ENCODE assay signal across 1 cellular context in genomic region chr12:65703176-65703575, GRCh38.
TF ChIP-seq lines count a peak whose summit lies in the region.

No MANE protein-coding gene starts in this region.

TF ChIP-seq in HEK293, 187 proteins besides CTCF, POLR2A, EP300 and RAD21 (continued from another document):
- TF ChIP-seq, protein P1, sequence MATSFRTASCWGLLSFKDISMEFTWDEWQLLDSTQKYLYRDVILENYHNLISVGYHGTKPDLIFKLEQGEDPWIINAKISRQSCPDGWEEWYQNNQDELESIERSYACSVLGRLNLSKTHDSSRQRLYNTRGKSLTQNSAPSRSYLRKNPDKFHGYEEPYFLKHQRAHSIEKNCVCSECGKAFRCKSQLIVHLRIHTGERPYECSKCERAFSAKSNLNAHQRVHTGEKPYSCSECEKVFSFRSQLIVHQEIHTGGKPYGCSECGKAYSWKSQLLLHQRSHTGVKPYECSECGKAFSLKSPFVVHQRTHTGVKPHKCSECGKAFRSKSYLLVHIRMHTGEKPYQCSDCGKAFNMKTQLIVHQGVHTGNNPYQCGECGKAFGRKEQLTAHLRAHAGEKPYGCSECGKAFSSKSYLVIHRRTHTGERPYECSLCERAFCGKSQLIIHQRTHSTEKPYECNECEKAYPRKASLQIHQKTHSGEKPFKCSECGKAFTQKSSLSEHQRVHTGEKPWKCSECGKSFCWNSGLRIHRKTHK (tag by site-specific recombination; IDR thresholded peaks at IDR 0.05), result no peak
- TF ChIP-seq ZNF510 (tag by site-specific recombination; IDR thresholded peaks at IDR 0.05; ENCODE audit: insufficient replicate concordance) (peak; percentile 87), ZNF518A (tag by site-specific recombination; conservative IDR thresholded peaks at IDR 0.05; ENCODE audit: low read depth) (peak; percentile 91), ZNF394 (tag by site-specific recombination; IDR thresholded peaks at IDR 0.05; ENCODE audit: borderline replicate concordance) (peak; percentile 96), ZBTB8A (tag by site-specific recombination; IDR thresholded peaks at IDR 0.05) (peak; percentile 82), ELK4 (IDR thresholded peaks at IDR 0.05; ENCODE audit: borderline replicate concordance, low read depth, low read length) (no peak), ZNF266 (tag by site-specific recombination; IDR thresholded peaks at IDR 0.05; ENCODE audit: low read depth) (peak; percentile 76), ZNF521 (tag by site-specific recombination; IDR thresholded peaks at IDR 0.05) (no peak), ZNF157 (tag by site-specific recombination; IDR thresholded peaks at IDR 0.05) (no peak), ZFP37 (tag by site-specific recombination; IDR thresholded peaks at IDR 0.05) (peak; percentile 70; the same call in 1 of the 2 replicates), AEBP2 (tag by site-specific recombination; IDR thresholded peaks at IDR 0.05; ENCODE audit: borderline replicate concordance) (0 out of 2 replicates have a peak, but pooled peaks have one; percentile 60), BCL11B (tag by site-specific recombination; IDR thresholded peaks at IDR 0.05; ENCODE audit: low read depth) (no peak), ZNF121 (tag by site-specific recombination; IDR thresholded peaks at IDR 0.05) (0 out of 2 replicates have a peak, but pooled peaks have one; percentile 41), ZNF223 (tag by site-specific recombination; IDR thresholded peaks at IDR 0.05) (peak; percentile 72; the same call in 1 of the 2 replicates), ZNF292 (tag by site-specific recombination; IDR thresholded peaks at IDR 0.05; ENCODE audit: borderline replicate concordance, low read depth) (0 out of 2 replicates have a peak, but pooled peaks have one; percentile 39), ZNF530 (tag by site-specific recombination; IDR thresholded peaks at IDR 0.05; ENCODE audit: low read depth) (peak; percentile 80; the same call in 1 of the 2 replicates), ZNF354C (tag by site-specific recombination; IDR thresholded peaks at IDR 0.05; ENCODE audit: borderline replicate concordance, low read depth) (0 out of 2 replicates have a peak, but pooled peaks have one; percentile 54), ZBTB26 (tag by site-specific recombination; optimal IDR thresholded peaks at IDR 0.05) (no peak), ZNF580 (tag by site-specific recombination; IDR thresholded peaks at IDR 0.05) (0 out of 2 replicates have a peak, but pooled peaks have one; percentile 70), ZNF398 (tag by site-specific recombination; IDR thresholded peaks at IDR 0.05) (no peak), ZNF10 (tag by site-specific recombination; IDR thresholded peaks at IDR 0.05) (no peak), ZNF404 (tag by site-specific recombination; IDR thresholded peaks at IDR 0.05) (peak; percentile 75; the same call in 1 of the 2 replicates), ATF2 (tag by site-specific recombination; IDR thresholded peaks at IDR 0.05; ENCODE audit: low read depth) (no peak), TRIM28 (IDR thresholded peaks at IDR 0.05; ENCODE audit: borderline replicate concordance, low read length) (no peak), HIC1 (tag by site-specific recombination; IDR thresholded peaks at IDR 0.05) (no peak), ZNF677 (tag by site-specific recombination; IDR thresholded peaks at IDR 0.05) (no peak), FEZF1 (tag by site-specific recombination; IDR thresholded peaks at IDR 0.05) (no peak), ZNF132 (tag by site-specific recombination; IDR thresholded peaks at IDR 0.05; ENCODE audit: borderline replicate concordance) (no peak), ZNF501 (tag by site-specific recombination; IDR thresholded peaks at IDR 0.05) (peak; percentile 39; the same call in 1 of the 2 replicates), ZFP69B (tag by site-specific recombination; IDR thresholded peaks at IDR 0.05) (no peak), ZNF133 (tag by site-specific recombination; IDR thresholded peaks at IDR 0.05) (no peak), ZNF23 (tag by site-specific recombination; IDR thresholded peaks at IDR 0.05; ENCODE audit: borderline replicate concordance) (no peak), ZNF138 (tag by site-specific recombination; IDR thresholded peaks at IDR 0.05; ENCODE audit: borderline replicate concordance) (peak; percentile 54; the same call in 1 of the 2 replicates), ZNF202 (tag by site-specific recombination; IDR thresholded peaks at IDR 0.05; ENCODE audit: borderline replicate concordance) (0 out of 2 replicates have a peak, but pooled peaks have one; percentile 53), ZXDB (tag by site-specific recombination; IDR thresholded peaks at IDR 0.05) (peak; percentile 80)
- TF ChIP-seq, protein P2, sequence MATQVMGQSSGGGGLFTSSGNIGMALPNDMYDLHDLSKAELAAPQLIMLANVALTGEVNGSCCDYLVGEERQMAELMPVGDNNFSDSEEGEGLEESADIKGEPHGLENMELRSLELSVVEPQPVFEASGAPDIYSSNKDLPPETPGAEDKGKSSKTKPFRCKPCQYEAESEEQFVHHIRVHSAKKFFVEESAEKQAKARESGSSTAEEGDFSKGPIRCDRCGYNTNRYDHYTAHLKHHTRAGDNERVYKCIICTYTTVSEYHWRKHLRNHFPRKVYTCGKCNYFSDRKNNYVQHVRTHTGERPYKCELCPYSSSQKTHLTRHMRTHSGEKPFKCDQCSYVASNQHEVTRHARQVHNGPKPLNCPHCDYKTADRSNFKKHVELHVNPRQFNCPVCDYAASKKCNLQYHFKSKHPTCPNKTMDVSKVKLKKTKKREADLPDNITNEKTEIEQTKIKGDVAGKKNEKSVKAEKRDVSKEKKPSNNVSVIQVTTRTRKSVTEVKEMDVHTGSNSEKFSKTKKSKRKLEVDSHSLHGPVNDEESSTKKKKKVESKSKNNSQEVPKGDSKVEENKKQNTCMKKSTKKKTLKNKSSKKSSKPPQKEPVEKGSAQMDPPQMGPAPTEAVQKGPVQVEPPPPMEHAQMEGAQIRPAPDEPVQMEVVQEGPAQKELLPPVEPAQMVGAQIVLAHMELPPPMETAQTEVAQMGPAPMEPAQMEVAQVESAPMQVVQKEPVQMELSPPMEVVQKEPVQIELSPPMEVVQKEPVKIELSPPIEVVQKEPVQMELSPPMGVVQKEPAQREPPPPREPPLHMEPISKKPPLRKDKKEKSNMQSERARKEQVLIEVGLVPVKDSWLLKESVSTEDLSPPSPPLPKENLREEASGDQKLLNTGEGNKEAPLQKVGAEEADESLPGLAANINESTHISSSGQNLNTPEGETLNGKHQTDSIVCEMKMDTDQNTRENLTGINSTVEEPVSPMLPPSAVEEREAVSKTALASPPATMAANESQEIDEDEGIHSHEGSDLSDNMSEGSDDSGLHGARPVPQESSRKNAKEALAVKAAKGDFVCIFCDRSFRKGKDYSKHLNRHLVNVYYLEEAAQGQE (tag by site-specific recombination; IDR thresholded peaks at IDR 0.05), result peak; percentile 82
